20 cellular contexts compared by ENCODE assay signal in genomic region chr11:3074912-3075589, GRCh38. TPM values are rescaled to one million over a fixed set of nuclear protein-coding genes. Genes with fewer than 3 reads are reported as not detected.
DNase-seq lines count a peak whose midpoint lies in the region; ATAC-seq, FAIRE-seq and TF ChIP-seq lines count a peak whose summit lies in the region.
"Had no signal": no experiment of that assay in that cellular context is flagged by ENCODE, and none has a peak within 500 bp of the region (broad histone marks: within the 10 kb centered on the region; RNA-seq: fewer than 3 reads in every experiment).

No MANE protein-coding gene starts in this region.

- no peak overlapping the region for H3K14ac ChIP-seq in mesenchymal stem cell (ENCODE audit: low read length in 2 of 2)

- no peak overlapping the region for H3K23ac ChIP-seq in mesenchymal stem cell (ENCODE audit: low read length in 2 of 2)

- no peak overlapping the region for H2BK15ac ChIP-seq in mesenchymal stem cell (ENCODE audit: low read depth, poor library complexity, severe bottlenecking)

- CTCF ChIA-PET in PC-3 (lab: Charles Lee): interaction anchor here (0.6 kb wide), 1 partner anchor 10 kb away, joined by 3 read pairs; no protein-coding TSS in a partner anchor

- H3K9ac ChIP-seq in PC-3 (ENCODE audit: low read length): no peak overlapping the region
- H3K9ac ChIP-seq in mesenchymal stem cell (ENCODE audit: low read length): no peak overlapping the region

- no peak overlapping the region for H3K27ac ChIP-seq in PC-3 (ENCODE audit: low read length)
- no peak overlapping the region for H3K27ac ChIP-seq in mesenchymal stem cell (ENCODE audit: low read length, poor library complexity, severe bottlenecking)
- H3K27ac ChIP-seq: esophagus squamous epithelium, vagina had no signal

- no peaks in the 10 kb centered on the region for H3F3A ChIP-seq in PC-3 (ENCODE audit: low read length, unreplicated experiment)

- H2BK12ac ChIP-seq in mesenchymal stem cell (ENCODE audit: low read length in 2 of 2): no peak overlapping the region

- H3K79me1 ChIP-seq in mesenchymal stem cell (replicated peaks; ENCODE audit: low read length, poor library complexity, severe bottlenecking): no peaks in the 10 kb centered on the region

- H2BK5ac ChIP-seq in mesenchymal stem cell (ENCODE audit: low read depth, low read length, poor library complexity, severe bottlenecking): no peak overlapping the region

- H4K91ac ChIP-seq in mesenchymal stem cell (ENCODE audit: low read length): no peak overlapping the region

- intact Hi-C loops in PC-3 (cut with micrococcal nuclease): no loop called here

- TF ChIP-seq CTCF in PC-3 (conservative IDR thresholded peaks at IDR 0.05; ENCODE audit: low read depth, low read length): no peak
- no peak for TF ChIP-seq CTCF in D721Med (IDR thresholded peaks at IDR 0.05; ENCODE audit: insufficient read depth, missing control alignments)

- H3K9me3 ChIP-seq in PC-3 (ENCODE audit: low read length) (no peaks in the 10 kb centered on the region), mesenchymal stem cell (ENCODE audit: control insufficient read depth, low read length) (no peaks in the 10 kb centered on the region)
- H3K9me3 ChIP-seq: Caco-2, esophagus squamous epithelium, vagina had no signal

- H3K4me2 ChIP-seq in PC-3 (ENCODE audit: low read length) (no peak overlapping the region), mesenchymal stem cell (ENCODE audit: low read length, poor library complexity, severe bottlenecking) (no peak overlapping the region)

- H3K4me1 ChIP-seq in PC-3 (ENCODE audit: insufficient read depth, low read length) (no peaks in the 10 kb centered on the region; the same call in 1 of the 2 replicates), mesenchymal stem cell (ENCODE audit: control insufficient read depth, insufficient read depth, low read depth, low read length) (peaks cover 24% of the 10 kb centered on the region)
- H3K4me1 ChIP-seq: esophagus squamous epithelium, vagina had no signal

- no peak overlapping the region for H4K8ac ChIP-seq in mesenchymal stem cell (ENCODE audit: low read length)

- WGBS in mesenchymal stem cell: 83% methylated on average over 4 of the region's 8 CpGs

- BruUV-seq in PC-3 (replicated peaks; lab: Mats Ljungman, UMichigan): no TSS peak

- H3K27me3 ChIP-seq in PC-3 (ENCODE audit: low read length) (no peaks in the 10 kb centered on the region), mesenchymal stem cell (ENCODE audit: control insufficient read depth in 1 of 2, insufficient read depth in 1 of 2, low read length in 2 of 2) (no peaks in the 10 kb centered on the region)
- H3K27me3 ChIP-seq: vagina had no signal

- H3K4me3 ChIP-seq in PC-3 (ENCODE audit: low read length) (no peak overlapping the region), mesenchymal stem cell (ENCODE audit: insufficient read depth in 1 of 2, low read depth in 1 of 2, low read length in 2 of 2) (no peak overlapping the region)
- H3K4me3 ChIP-seq: esophagus squamous epithelium, vagina had no signal

- H3K36me3 ChIP-seq in PC-3 (ENCODE audit: low read depth, low read length): no peaks in the 10 kb centered on the region
- H3K36me3 ChIP-seq in mesenchymal stem cell (ENCODE audit: control insufficient read depth in 1 of 2, insufficient read depth in 2 of 2, low read depth in 1 of 2, low read length in 2 of 2): no peaks in the 10 kb centered on the region
- H3K36me3 ChIP-seq: esophagus squamous epithelium, vagina had no signal

- ATAC-seq in PC-3: peak; percentile 55
- ATAC-seq: stimulated activated naive CD8-positive, alpha-beta T cell treated with anti-CD3 and anti-CD28 coated beads, Interleukin-15, Interleukin-2, amounts not matched to agents 100 U/mL and 50 U/mL, for 24 hours; WTC11 had no signal

- H3K9me2 ChIP-seq in PC-3 (replicated peaks; ENCODE audit: low read length): no peaks in the 10 kb centered on the region

- TF ChIP-seq POLR2A in GM12892 (IDR thresholded peaks at IDR 0.05; ENCODE audit: low read depth, low read length): no peak

- FAIRE-seq in GM12892 (lab: Jason Lieb, UNC) (no peak), D721Med (lab: Jason Lieb, UNC) (no peak)
- FAIRE-seq: astrocyte had no signal

- H2AFZ ChIP-seq in PC-3 (ENCODE audit: low read length): no peak overlapping the region
- no peak overlapping the region for H2AFZ ChIP-seq in mesenchymal stem cell (ENCODE audit: low read depth, low read length)

- H3K79me2 ChIP-seq in PC-3 (ENCODE audit: low read length): no peaks in the 10 kb centered on the region

- H2BK120ac ChIP-seq in mesenchymal stem cell (ENCODE audit: low read depth, low read length): no peak overlapping the region

- H3K18ac ChIP-seq in mesenchymal stem cell (ENCODE audit: low read depth in 1 of 2, low read length in 2 of 2): no peak overlapping the region

- POLR2A ChIA-PET in PC-3 (lab: Charles Lee; ENCODE audit: unreplicated experiment): no interaction called here

- no peak overlapping the region for H3K4ac ChIP-seq in mesenchymal stem cell (ENCODE audit: low read depth in 1 of 2, low read length in 2 of 2)

- H4K20me1 ChIP-seq in PC-3 (ENCODE audit: low read length): no peaks in the 10 kb centered on the region

- peak overlapping the region; percentile 47 for H2AK5ac ChIP-seq in mesenchymal stem cell (ENCODE audit: low read length, severe bottlenecking)

- DNase-seq in DMS153 (lab: John Stamatoyannopoulos, UW): peak; percentile 75
- DNase-seq in NCI-H146 (lab: John Stamatoyannopoulos, UW): peak; percentile 84
- DNase-seq in PC-3: peak; percentile 36
- no peak for DNase-seq in mesenchymal stem cell
- DNase-seq in cortex of kidney (lab: John Stamatoyannopoulos, UW): no peak
- DNase-seq in GM12892 (ENCODE audit: insufficient read length): no peak
- DNase-seq in D721Med (ENCODE audit: insufficient read length, low spot score): no peak
- DNase-seq in activated gamma-delta T cell (lab: John Stamatoyannopoulos, UW): no peak
- DNase-seq: activated naive CD4-positive, alpha-beta T cell; Caco-2; esophagus squamous epithelium; IMR-90; islet precursor cell; NCI-H526 treated with DMSO at 0.1 percent for 48 hours; occipital lobe; stimulated activated naive CD8-positive, alpha-beta T cell treated with anti-CD3 and anti-CD28 coated beads, Interleukin-15, Interleukin-2, amounts not matched to agents 100 U/mL and 50 U/mL, for 24 hours; T-helper 1 cell had no signal

RNA-seq across cellular contexts. Expression of gene CARS1, which starts 17.8 kb away (rescaled TPM):
- 39.7 and 43.7 TPM in 2 replicates for total RNA-seq in PC-3 (2014; rRNA removed)
- polyA plus RNA-seq in mesenchymal stem cell (2013, experiment 1 of 2): 70.6 TPM
- polyA plus RNA-seq in mesenchymal stem cell (2013, experiment 2 of 2): 69.9 TPM
- 28.6 TPM for polyA plus RNA-seq in GM12892 (2012; ENCODE audit: missing spikeins)

Comparison
In these comparisons a context has a peak if more than half of its experiments do, and no peak if none do; other contexts are left out.
1. DNase-seq: peak in DMS153 (single experiment), NCI-H146 (single experiment) and PC-3 (single experiment); none in mesenchymal stem cell (single experiment), cortex of kidney (single experiment), GM12892 (single experiment), D721Med (single experiment) and activated gamma-delta T cell (single experiment).